In the genomic region with DNA sequence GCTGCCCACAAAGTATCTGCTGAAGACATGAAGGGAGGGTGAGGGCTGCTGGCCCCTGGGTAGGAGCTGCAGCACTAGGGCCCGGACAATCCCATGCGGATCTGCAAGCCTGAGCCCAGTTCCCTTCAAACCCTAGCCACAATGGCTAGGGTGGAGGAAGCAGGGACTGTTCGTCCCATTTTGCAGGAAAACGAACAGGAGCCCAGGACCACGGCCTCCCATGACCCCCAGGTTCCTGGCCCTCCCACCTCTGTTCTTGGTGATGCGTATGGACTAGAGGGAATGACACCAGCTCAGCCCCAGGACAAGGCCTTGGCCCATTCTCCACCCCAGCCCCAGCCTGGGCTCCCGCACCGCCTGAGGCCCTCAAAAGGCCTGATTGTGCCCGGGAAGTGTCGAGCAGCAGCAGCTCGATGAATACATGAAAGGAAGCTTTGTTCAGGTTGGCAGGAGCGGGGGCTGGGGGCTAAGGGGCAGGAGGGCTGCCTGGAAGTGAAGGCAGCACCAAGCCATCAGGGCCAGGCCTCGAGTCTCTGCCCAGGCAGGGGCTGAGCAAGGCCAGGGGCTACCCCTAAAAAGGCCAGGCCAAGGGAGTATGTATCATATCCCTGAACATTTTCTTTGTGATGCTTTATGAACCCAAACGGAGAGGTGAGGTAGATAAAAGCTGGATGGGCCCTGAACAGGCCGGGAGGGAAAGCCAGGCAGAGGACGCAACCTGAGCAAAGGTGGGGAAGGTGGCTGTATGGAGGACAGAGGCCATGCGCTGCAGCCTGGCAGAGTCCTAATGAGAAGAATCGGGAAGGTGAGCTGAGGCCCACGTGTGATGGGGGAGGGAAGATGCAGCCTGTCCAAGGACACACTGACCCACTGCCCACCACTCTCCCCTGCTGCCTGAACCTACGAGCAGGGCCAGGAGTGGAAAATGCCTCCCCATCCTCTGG, we compare ENCODE assay signal across 1 cellular context.
TF ChIP-seq lines count a peak whose summit lies in the region.

No MANE protein-coding gene starts in this region.

TF ChIP-seq in HepG2, 621 proteins besides CTCF, POLR2A, EP300 and RAD21 (continued from another document and continues in another):
- 0 out of 2 replicates have a peak, but pooled peaks have one; percentile 15 for TF ChIP-seq NFKBIZ (CRISPR knock-in tag; IDR thresholded peaks at IDR 0.05)
- TF ChIP-seq HNF1A (IDR thresholded peaks at IDR 0.05; ENCODE audit: low read depth): no peak
- TF ChIP-seq HNF1A (CRISPR knock-in tag; IDR thresholded peaks at IDR 0.05; ENCODE audit: borderline replicate concordance): peak; percentile 47; the same call in 1 of the 2 replicates
- 0 out of 2 replicates have a peak, but pooled peaks have one; percentile 28 for TF ChIP-seq TP53 (CRISPR knock-in tag; conservative IDR thresholded peaks at IDR 0.05)
- TF ChIP-seq GABPB1 (CRISPR knock-in tag; IDR thresholded peaks at IDR 0.05): peak; percentile 37
- TF ChIP-seq FOXO1 (CRISPR knock-in tag; IDR thresholded peaks at IDR 0.05): peak; percentile 52
- no peak for TF ChIP-seq ZNF17 (CRISPR knock-in tag; IDR thresholded peaks at IDR 0.05)
- TF ChIP-seq ISL2 (CRISPR knock-in tag; IDR thresholded peaks at IDR 0.05): 0 out of 2 replicates have a peak, but pooled peaks have one; percentile 14
- TF ChIP-seq TFE3 (CRISPR knock-in tag; IDR thresholded peaks at IDR 0.05): peak; percentile 39; the same call in 1 of the 2 replicates
- no peak for TF ChIP-seq HMG20B (CRISPR knock-in tag; conservative IDR thresholded peaks at IDR 0.05)
- peak; percentile 99 for TF ChIP-seq HNRNPL (IDR thresholded peaks at IDR 0.05; ENCODE audit: low read depth, low read length)
- peak; percentile 73 for TF ChIP-seq SPEN (CRISPR knock-in tag; IDR thresholded peaks at IDR 0.05; ENCODE audit: low read depth)
- TF ChIP-seq CREB1 (IDR thresholded peaks at IDR 0.05): no peak
- no peak for TF ChIP-seq CREB1 (CRISPR knock-in tag; IDR thresholded peaks at IDR 0.05)
- TF ChIP-seq ELF3 (CRISPR knock-in tag; IDR thresholded peaks at IDR 0.05): peak; percentile 47
- TF ChIP-seq, protein P1, sequence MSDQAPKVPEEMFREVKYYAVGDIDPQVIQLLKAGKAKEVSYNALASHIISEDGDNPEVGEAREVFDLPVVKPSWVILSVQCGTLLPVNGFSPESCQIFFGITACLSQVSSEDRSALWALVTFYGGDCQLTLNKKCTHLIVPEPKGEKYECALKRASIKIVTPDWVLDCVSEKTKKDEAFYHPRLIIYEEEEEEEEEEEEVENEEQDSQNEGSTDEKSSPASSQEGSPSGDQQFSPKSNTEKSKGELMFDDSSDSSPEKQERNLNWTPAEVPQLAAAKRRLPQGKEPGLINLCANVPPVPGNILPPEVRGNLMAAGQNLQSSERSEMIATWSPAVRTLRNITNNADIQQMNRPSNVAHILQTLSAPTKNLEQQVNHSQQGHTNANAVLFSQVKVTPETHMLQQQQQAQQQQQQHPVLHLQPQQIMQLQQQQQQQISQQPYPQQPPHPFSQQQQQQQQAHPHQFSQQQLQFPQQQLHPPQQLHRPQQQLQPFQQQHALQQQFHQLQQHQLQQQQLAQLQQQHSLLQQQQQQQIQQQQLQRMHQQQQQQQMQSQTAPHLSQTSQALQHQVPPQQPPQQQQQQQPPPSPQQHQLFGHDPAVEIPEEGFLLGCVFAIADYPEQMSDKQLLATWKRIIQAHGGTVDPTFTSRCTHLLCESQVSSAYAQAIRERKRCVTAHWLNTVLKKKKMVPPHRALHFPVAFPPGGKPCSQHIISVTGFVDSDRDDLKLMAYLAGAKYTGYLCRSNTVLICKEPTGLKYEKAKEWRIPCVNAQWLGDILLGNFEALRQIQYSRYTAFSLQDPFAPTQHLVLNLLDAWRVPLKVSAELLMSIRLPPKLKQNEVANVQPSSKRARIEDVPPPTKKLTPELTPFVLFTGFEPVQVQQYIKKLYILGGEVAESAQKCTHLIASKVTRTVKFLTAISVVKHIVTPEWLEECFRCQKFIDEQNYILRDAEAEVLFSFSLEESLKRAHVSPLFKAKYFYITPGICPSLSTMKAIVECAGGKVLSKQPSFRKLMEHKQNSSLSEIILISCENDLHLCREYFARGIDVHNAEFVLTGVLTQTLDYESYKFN (CRISPR knock-in tag; conservative IDR thresholded peaks at IDR 0.05): peak; percentile 68
- TF ChIP-seq MTF2 (CRISPR knock-in tag; IDR thresholded peaks at IDR 0.05; ENCODE audit: borderline replicate concordance): no peak
- 0 out of 2 replicates have a peak, but pooled peaks have one; percentile 25 for TF ChIP-seq ERF (CRISPR knock-in tag; IDR thresholded peaks at IDR 0.05)
- TF ChIP-seq RXRB (CRISPR knock-in tag; IDR thresholded peaks at IDR 0.05; ENCODE audit: borderline replicate concordance): peak; percentile 64; the same call in 1 of the 2 replicates
- peak; percentile 79; the same call in 1 of the 2 replicates for TF ChIP-seq THRA (CRISPR knock-in tag; IDR thresholded peaks at IDR 0.05; ENCODE audit: borderline replicate concordance)
- no peak for TF ChIP-seq TAF15 (IDR thresholded peaks at IDR 0.05; ENCODE audit: low read depth, low read length, poor library complexity, severe bottlenecking)
- no peak for TF ChIP-seq ZBTB1 (CRISPR knock-in tag; IDR thresholded peaks at IDR 0.05; ENCODE audit: borderline replicate concordance)
- peak; percentile 37; the same call in 1 of the 2 replicates for TF ChIP-seq ESRRA (CRISPR knock-in tag; IDR thresholded peaks at IDR 0.05; ENCODE audit: low read depth)
- TF ChIP-seq BCL6 (CRISPR knock-in tag; IDR thresholded peaks at IDR 0.05): peak; percentile 64
- TF ChIP-seq SOX13 (IDR thresholded peaks at IDR 0.05): no peak
- TF ChIP-seq SOX13 (CRISPR knock-in tag; conservative IDR thresholded peaks at IDR 0.05 in 1 of 2, IDR thresholded peaks at IDR 0.05 in 1 of 2): peak in 1 of 2 experiments; percentile 71; a peak in 2 of 4 replicates
- TF ChIP-seq ZFY (CRISPR knock-in tag; IDR thresholded peaks at IDR 0.05): peak; percentile 90
- TF ChIP-seq YEATS4 (CRISPR knock-in tag; IDR thresholded peaks at IDR 0.05; ENCODE audit: borderline replicate concordance): 0 out of 2 replicates have a peak, but pooled peaks have one; percentile 54
- 0 out of 2 replicates have a peak, but pooled peaks have one; percentile 29 for TF ChIP-seq ZNF33B (CRISPR knock-in tag; IDR thresholded peaks at IDR 0.05)
- no peak for TF ChIP-seq ZNF101 (CRISPR knock-in tag; IDR thresholded peaks at IDR 0.05; ENCODE audit: borderline replicate concordance, low read depth)
- TF ChIP-seq LCORL (IDR thresholded peaks at IDR 0.05): no peak
- TF ChIP-seq LCORL (CRISPR knock-in tag; IDR thresholded peaks at IDR 0.05): peak; percentile 67
- TF ChIP-seq, protein P2, sequence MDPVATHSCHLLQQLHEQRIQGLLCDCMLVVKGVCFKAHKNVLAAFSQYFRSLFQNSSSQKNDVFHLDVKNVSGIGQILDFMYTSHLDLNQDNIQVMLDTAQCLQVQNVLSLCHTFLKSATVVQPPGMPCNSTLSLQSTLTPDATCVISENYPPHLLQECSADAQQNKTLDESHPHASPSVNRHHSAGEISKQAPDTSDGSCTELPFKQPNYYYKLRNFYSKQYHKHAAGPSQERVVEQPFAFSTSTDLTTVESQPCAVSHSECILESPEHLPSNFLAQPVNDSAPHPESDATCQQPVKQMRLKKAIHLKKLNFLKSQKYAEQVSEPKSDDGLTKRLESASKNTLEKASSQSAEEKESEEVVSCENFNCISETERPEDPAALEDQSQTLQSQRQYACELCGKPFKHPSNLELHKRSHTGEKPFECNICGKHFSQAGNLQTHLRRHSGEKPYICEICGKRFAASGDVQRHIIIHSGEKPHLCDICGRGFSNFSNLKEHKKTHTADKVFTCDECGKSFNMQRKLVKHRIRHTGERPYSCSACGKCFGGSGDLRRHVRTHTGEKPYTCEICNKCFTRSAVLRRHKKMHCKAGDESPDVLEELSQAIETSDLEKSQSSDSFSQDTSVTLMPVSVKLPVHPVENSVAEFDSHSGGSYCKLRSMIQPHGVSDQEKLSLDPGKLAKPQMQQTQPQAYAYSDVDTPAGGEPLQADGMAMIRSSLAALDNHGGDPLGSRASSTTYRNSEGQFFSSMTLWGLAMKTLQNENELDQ (CRISPR knock-in tag; IDR thresholded peaks at IDR 0.05; ENCODE audit: borderline replicate concordance): 0 out of 2 replicates have a peak, but pooled peaks have one; percentile 60
- peak; percentile 48; the same call in 1 of the 2 replicates for TF ChIP-seq THAP11 (CRISPR knock-in tag; IDR thresholded peaks at IDR 0.05)
- no peak for TF ChIP-seq ZNF343 (CRISPR knock-in tag; IDR thresholded peaks at IDR 0.05)
- TF ChIP-seq ZNF263 (CRISPR knock-in tag; IDR thresholded peaks at IDR 0.05): 0 out of 2 replicates have a peak, but pooled peaks have one; percentile 21
- peak; percentile 39 for TF ChIP-seq ZFP91 (CRISPR knock-in tag; IDR thresholded peaks at IDR 0.05; ENCODE audit: borderline replicate concordance)
- TF ChIP-seq EHMT2 (IDR thresholded peaks at IDR 0.05; ENCODE audit: borderline replicate concordance, low read depth, low read length): no peak
- no peak for TF ChIP-seq ZSCAN30 (CRISPR knock-in tag; IDR thresholded peaks at IDR 0.05)
- TF ChIP-seq AKAP8 (CRISPR knock-in tag; IDR thresholded peaks at IDR 0.05): peak; percentile 76
- no peak for TF ChIP-seq ZNF605 (CRISPR knock-in tag; IDR thresholded peaks at IDR 0.05)
- no peak; the same call in 1 of the 2 replicates for TF ChIP-seq NFKB2 (CRISPR knock-in tag; IDR thresholded peaks at IDR 0.05; ENCODE audit: borderline replicate concordance)
- TF ChIP-seq DNMT1 (CRISPR knock-in tag; IDR thresholded peaks at IDR 0.05): peak; percentile 22; the same call in 1 of the 2 replicates
- TF ChIP-seq, protein P3, sequence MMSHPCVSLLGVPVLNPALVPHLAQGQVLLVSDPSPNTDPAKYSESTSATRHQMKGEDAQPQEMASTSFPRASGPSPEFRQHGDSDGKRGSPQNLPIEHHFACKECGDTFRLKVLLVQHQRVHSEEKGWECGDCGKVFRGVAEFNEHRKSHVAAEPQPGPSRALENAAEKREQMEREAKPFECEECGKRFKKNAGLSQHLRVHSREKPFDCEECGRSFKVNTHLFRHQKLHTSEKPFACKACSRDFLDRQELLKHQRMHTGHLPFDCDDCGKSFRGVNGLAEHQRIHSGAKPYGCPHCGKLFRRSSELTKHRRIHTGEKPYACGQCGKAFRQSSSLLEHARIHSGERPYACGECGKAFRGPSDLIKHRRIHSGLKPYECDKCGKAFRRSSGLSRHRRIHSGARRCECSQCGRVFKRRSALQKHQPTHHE (CRISPR knock-in tag; IDR thresholded peaks at IDR 0.05; ENCODE audit: borderline replicate concordance): 0 out of 2 replicates have a peak, but pooled peaks have one; percentile 61
- TF ChIP-seq ZNF136 (CRISPR knock-in tag; IDR thresholded peaks at IDR 0.05; ENCODE audit: low read depth): no peak
- TF ChIP-seq ZNF839 (CRISPR knock-in tag; IDR thresholded peaks at IDR 0.05; ENCODE audit: borderline replicate concordance): 0 out of 2 replicates have a peak, but pooled peaks have one; percentile 26
